8 cellular contexts compared by ENCODE assay signal in genomic region chr1:160354388-160354985, GRCh38. TPM values are rescaled to one million over a fixed set of nuclear protein-coding genes. Genes with fewer than 3 reads are reported as not detected.
A peak's percentile ranks its signal among the peaks of the same experiment; 100 is the strongest.
DNase-seq lines count a peak whose midpoint lies in the region; ATAC-seq and TF ChIP-seq lines count a peak whose summit lies in the region.

No MANE protein-coding gene starts in this region.

- H3K27me3 ChIP-seq in effector memory CD4-positive, alpha-beta T cell (replicated peaks; ENCODE audit: control insufficient read depth, insufficient read depth, low read length, poor library complexity, severe bottlenecking): no peaks in the 10 kb centered on the region

- H3K9me3 ChIP-seq in effector memory CD4-positive, alpha-beta T cell (ENCODE audit: control insufficient read depth, low read length): no peaks in the 10 kb centered on the region

- no peak overlapping the region for H3K4me3 ChIP-seq in effector memory CD4-positive, alpha-beta T cell (ENCODE audit: insufficient read depth, low read depth, low read length, poor library complexity, severe bottlenecking)
- no peak overlapping the region for H3K4me3 ChIP-seq in coronary artery

- DNase-seq in AG20443 (ENCODE audit: low spot score) (peak; percentile 52), SK-MEL-5 (ENCODE audit: low read depth, low spot score) (peak; percentile 61), germinal center (ENCODE audit: low spot score) (peak; percentile 37), coronary artery (ENCODE audit: low spot score) (no peak)
- no peak for DNase-seq in effector memory CD4-positive, alpha-beta T cell
- DNase-seq in NK-92 treated with Interleukin-12 subunit alpha and Interleukin-12 subunit beta, amount 100 ng/mL, for 24 hours (lab: John Stamatoyannopoulos, UW): no peak

- TF ChIP-seq CTCF in GM12872 (IDR thresholded peaks at IDR 0.05; ENCODE audit: insufficient read depth, low read depth, low read length): peak; percentile 63
- TF ChIP-seq CTCF in coronary artery (IDR thresholded peaks at IDR 0.05): no peak

- H3K27ac ChIP-seq in effector memory CD4-positive, alpha-beta T cell (ENCODE audit: insufficient read depth, low read length, poor library complexity, severe bottlenecking): no peak overlapping the region
- no peak overlapping the region for H3K27ac ChIP-seq in coronary artery

- in situ Hi-C loops in SK-MEL-5 (cut with HindIII; ENCODE audit: low pct_unique_long_range_greater_than_20kb, low sequenced_read_pairs): no loop called here

- H3K4me1 ChIP-seq in effector memory CD4-positive, alpha-beta T cell (ENCODE audit: control insufficient read depth, insufficient read depth, low read length, poor library complexity, severe bottlenecking): no peaks in the 10 kb centered on the region

- H3K36me3 ChIP-seq in effector memory CD4-positive, alpha-beta T cell (ENCODE audit: control insufficient read depth, insufficient read depth, low read length): peaks cover 90% of the 10 kb centered on the region

- ATAC-seq in HG02642 (IDR thresholded peaks at IDR 0.05; ENCODE audit: poor library complexity, unreplicated experiment): no peak

RNA-seq across cellular contexts. Expression of gene NCSTN, which starts 11.3 kb away (rescaled TPM):
- 85.8 and 87.3 TPM in 2 replicates for total RNA-seq in SK-MEL-5 (2014; rRNA removed; shearing (Covaris generic))
- 201 and 219 TPM in 2 replicates for polyA plus RNA-seq in SK-MEL-5 (2015; cell fraction: cytosol; rRNA removed)
- 166 and 181 TPM in 2 replicates for polyA plus RNA-seq in SK-MEL-5 (2015; cell fraction: nucleus; rRNA removed)

RNA-seq across cellular contexts. Expression of gene COPA, which starts 11.4 kb away (rescaled TPM):
- 183 and 186 TPM in 2 replicates for total RNA-seq in SK-MEL-5 (2014; rRNA removed; shearing (Covaris generic))
- 162 and 214 TPM in 2 replicates for polyA plus RNA-seq in SK-MEL-5 (2015; cell fraction: cytosol; rRNA removed)
- 86.6 and 95.4 TPM in 2 replicates for polyA plus RNA-seq in SK-MEL-5 (2015; cell fraction: nucleus; rRNA removed)

RNA-seq across cellular contexts. Expression of gene NHLH1, which starts 12.4 kb away (rescaled TPM):
- total RNA-seq in SK-MEL-5 (2014; rRNA removed; shearing (Covaris generic)): not detected in 2 replicates
- polyA plus RNA-seq in SK-MEL-5 (2015; cell fraction: cytosol; rRNA removed): 0.02 TPM in 1 of 2 replicates, not detected in the other
- 1.1 TPM in 1 of 2 replicates, not detected in the other for polyA plus RNA-seq in SK-MEL-5 (2015; cell fraction: nucleus; rRNA removed)

RNA-seq across cellular contexts. Expression of gene VANGL2, which starts 45.9 kb away (rescaled TPM):
- 1.8 and 2.0 TPM in 2 replicates for total RNA-seq in SK-MEL-5 (2014; rRNA removed; shearing (Covaris generic))
- 7.3 and 8.9 TPM in 2 replicates for polyA plus RNA-seq in SK-MEL-5 (2015; cell fraction: cytosol; rRNA removed)
- polyA plus RNA-seq in SK-MEL-5 (2015; cell fraction: nucleus; rRNA removed): 8.5 and 10.9 TPM in 2 replicates

Comparison
In these comparisons a context has a peak if more than half of its experiments do, and no peak if none do; other contexts are left out.
1. DNase-seq: peak in AG20443 (single experiment), SK-MEL-5 (single experiment) and germinal center (single experiment); none in effector memory CD4-positive, alpha-beta T cell (0 of 3), coronary artery (single experiment) and NK-92 treated with Interleukin-12 subunit alpha and Interleukin-12 subunit beta, amount 100 ng/mL, for 24 hours (single experiment).